Comparison of ENCODE assay signal across 1 cellular context in genomic region chr14:61750708-61751474, GRCh38.
TF ChIP-seq lines count a peak whose summit lies in the region.

No MANE protein-coding gene starts in this region.

TF ChIP-seq in K562, 482 proteins besides CTCF, POLR2A, EP300 and RAD21 (continued from another document):
- peak in 1 of 2 experiments; percentile 56; a peak in 1 of 4 replicates for TF ChIP-seq HDAC1 (IDR thresholded peaks at IDR 0.05)
- peak; percentile 53 for TF ChIP-seq TAF1 (IDR thresholded peaks at IDR 0.05; ENCODE audit: control insufficient read depth, extremely low read depth, insufficient read depth, low read length, severe bottlenecking)
- no peak for TF ChIP-seq RREB1 (CRISPR knock-in tag; IDR thresholded peaks at IDR 0.05)
- no peak for TF ChIP-seq ZEB2 (IDR thresholded peaks at IDR 0.05)
- TF ChIP-seq NBN (IDR thresholded peaks at IDR 0.05; ENCODE audit: low read depth): no peak
- TF ChIP-seq BCLAF1 (IDR thresholded peaks at IDR 0.05; ENCODE audit: borderline replicate concordance in 1 of 2, control insufficient read depth in 1 of 2, low read depth in 2 of 2, low read length in 1 of 2): no peak
- TF ChIP-seq ZNF668 (CRISPR knock-in tag; IDR thresholded peaks at IDR 0.05): no peak
- no peak for TF ChIP-seq ARHGAP35 (IDR thresholded peaks at IDR 0.05; ENCODE audit: partially characterized antibody)
- no peak for TF ChIP-seq CBX5 (IDR thresholded peaks at IDR 0.05; ENCODE audit: borderline replicate concordance, low read depth)
- no peak for TF ChIP-seq HNRNPUL1 (IDR thresholded peaks at IDR 0.05; ENCODE audit: low read length)
- TF ChIP-seq SUPT5H (IDR thresholded peaks at IDR 0.05): peak; percentile 63
- no peak for TF ChIP-seq ZNF165 (CRISPR knock-in tag; IDR thresholded peaks at IDR 0.05; ENCODE audit: borderline replicate concordance)
- TF ChIP-seq RBBP5 (IDR thresholded peaks at IDR 0.05; ENCODE audit: borderline replicate concordance, insufficient read depth, low read length, poor library complexity, severe bottlenecking): peak; percentile 76
- 0 out of 2 replicates have a peak, but pooled peaks have one; percentile 9 for TF ChIP-seq HCFC1 (IDR thresholded peaks at IDR 0.05; ENCODE audit: low read depth, low read length)
- TF ChIP-seq THAP12 (CRISPR knock-in tag; IDR thresholded peaks at IDR 0.05): 0 out of 2 replicates have a peak, but pooled peaks have one; percentile 9
- no peak for TF ChIP-seq NCOA2 (IDR thresholded peaks at IDR 0.05; ENCODE audit: partially characterized antibody in 2 of 2)
- no peak for TF ChIP-seq ZNF707 (CRISPR knock-in tag; conservative IDR thresholded peaks at IDR 0.05)
- TF ChIP-seq OTX1 (CRISPR knock-in tag; IDR thresholded peaks at IDR 0.05): no peak
- no peak for TF ChIP-seq ZNF696 (CRISPR knock-in tag; conservative IDR thresholded peaks at IDR 0.05)
- TF ChIP-seq ZNF184 (CRISPR knock-in tag; IDR thresholded peaks at IDR 0.05): no peak
- peak; percentile 64 for TF ChIP-seq SAP30 (IDR thresholded peaks at IDR 0.05; ENCODE audit: borderline replicate concordance, insufficient read depth, low read depth, low read length, poor library complexity, severe bottlenecking)
- TF ChIP-seq CREBBP (IDR thresholded peaks at IDR 0.05; ENCODE audit: low read depth, low read length): no peak
- peak; percentile 86 for TF ChIP-seq VEZF1 (CRISPR knock-in tag; IDR thresholded peaks at IDR 0.05)
- TF ChIP-seq NRF1 (conservative IDR thresholded peaks at IDR 0.05 in 1 of 2, IDR thresholded peaks at IDR 0.05 in 1 of 2): peak; percentile 82 to 84
- TF ChIP-seq EGR1 (conservative IDR thresholded peaks at IDR 0.05): peak; percentile 58; the same call in 1 of the 2 replicates
- TF ChIP-seq MLLT1 (IDR thresholded peaks at IDR 0.05): no peak
- TF ChIP-seq HMBOX1 (IDR thresholded peaks at IDR 0.05): no peak
- no peak for TF ChIP-seq ZNF589 (CRISPR knock-in tag; IDR thresholded peaks at IDR 0.05; ENCODE audit: low read depth)
- no peak for TF ChIP-seq RBM14 (IDR thresholded peaks at IDR 0.05; ENCODE audit: borderline replicate concordance, insufficient read depth, low read depth, low read length)
- TF ChIP-seq POLR2H (tag; IDR thresholded peaks at IDR 0.05; ENCODE audit: low read depth): no peak
- peak; percentile 44; the same call in 1 of the 2 replicates for TF ChIP-seq BHLHE40 (IDR thresholded peaks at IDR 0.05; ENCODE audit: low read length)
- no peak for TF ChIP-seq HMG20A (CRISPR knock-in tag; conservative IDR thresholded peaks at IDR 0.05)
- TF ChIP-seq IFI16 (CRISPR knock-in tag; IDR thresholded peaks at IDR 0.05): no peak
TF ChIP-seq in K562: peak in this region for 63.
